9 cellular contexts compared by ENCODE assay signal in the genomic region with DNA sequence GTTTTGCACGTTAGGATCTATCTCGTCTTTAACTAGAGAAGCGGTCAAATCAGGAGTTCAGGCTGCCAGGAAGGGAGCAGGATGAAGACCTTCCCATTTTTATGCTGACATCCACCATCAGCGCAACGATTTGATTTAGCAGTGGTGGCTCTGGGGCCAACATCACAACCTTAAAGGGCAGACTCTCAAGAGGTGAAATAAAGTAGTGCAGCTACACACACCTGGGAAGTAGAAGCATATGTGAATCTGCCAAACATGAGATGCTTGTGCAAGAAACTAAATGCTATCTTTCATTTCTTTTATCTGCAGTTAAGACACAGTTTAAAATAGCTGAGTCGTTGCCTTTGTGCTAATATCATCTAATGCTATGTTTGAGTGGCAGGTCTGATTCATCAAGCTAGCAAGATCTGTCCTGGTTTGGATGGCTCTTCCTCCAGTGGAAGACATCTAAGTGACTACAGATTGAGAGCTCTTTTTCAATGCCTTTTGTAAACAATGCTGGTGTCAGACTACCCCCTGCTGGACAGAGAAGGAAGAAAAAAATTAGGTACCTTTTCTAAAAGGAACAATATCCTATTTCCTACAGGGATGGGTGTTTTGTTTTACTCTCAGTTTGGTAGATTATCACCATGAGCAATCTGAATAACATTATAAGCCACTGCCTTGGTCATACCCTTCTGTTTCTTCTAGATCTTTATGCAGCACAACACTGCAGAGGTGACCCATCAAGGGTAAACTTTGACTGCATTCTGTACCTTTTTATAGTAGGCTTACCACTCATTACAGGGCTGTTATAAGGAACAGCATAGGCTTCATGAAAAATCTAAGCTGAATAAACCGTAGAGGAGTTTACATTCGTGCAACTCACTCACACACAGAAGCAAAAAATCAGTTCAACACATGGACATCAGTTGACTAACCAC.
A peak's percentile ranks its signal among the peaks of the same experiment; 100 is the strongest.
DNase-seq lines count a peak whose midpoint lies in the region; ATAC-seq lines count a peak whose summit lies in the region.
"Had no signal": no experiment of that assay in that cellular context is flagged by ENCODE, and none has a peak within 500 bp of the region (broad histone marks: within the 10 kb centered on the region; RNA-seq: fewer than 3 reads in every experiment).

No MANE protein-coding gene starts in this region.

- no peak overlapping the region for H2BK15ac ChIP-seq in mesendoderm (replicated peaks; ENCODE audit: low read depth)

- peak; percentile 23 to 45 for DNase-seq in activated T-cell treated with anti-CD3 and anti-CD28 coated beads, Interleukin-2, amount 50 U/mL, for 72 hours
- DNase-seq in activated T-cell treated with anti-CD3 and anti-CD28 coated beads for 4 hours, result no peak
- peak; percentile 41 for DNase-seq in M059J (ENCODE audit: low read depth)
- DNase-seq in RPMI8226, result peak; percentile 39
- peak; percentile 29 to 47 for DNase-seq in dermis microvascular lymphatic vessel endothelial cell (ENCODE audit: low read depth in 2 of 2)
- peak; percentile 67 for DNase-seq in mesendoderm
- no peak for DNase-seq in GOT3 (lab: John Stamatoyannopoulos, UW)

- no peaks in the 10 kb centered on the region for H3K27me3 ChIP-seq in mesendoderm (ENCODE audit: insufficient read depth, low read length, poor library complexity)

- H3K23ac ChIP-seq in mesendoderm (ENCODE audit: low read length), result no peak overlapping the region

- no peaks in the 10 kb centered on the region for H3K36me3 Mint-ChIP-seq in activated T-cell treated with anti-CD3 and anti-CD28 coated beads, Interleukin-2, amount 50 U/mL, for 72 hours (ENCODE audit: insufficient read depth in 2 of 2)

- H2BK5ac ChIP-seq in mesendoderm (ENCODE audit: low read length), result no peak overlapping the region

- H2BK120ac ChIP-seq in mesendoderm (ENCODE audit: low read depth, low read length), result no peak overlapping the region

- H3K9ac ChIP-seq in mesendoderm (ENCODE audit: low read length), result no peak overlapping the region

- no peak overlapping the region for H3K27ac ChIP-seq in mesendoderm (ENCODE audit: low read depth, low read length)

- no peak overlapping the region for H3K4me3 Mint-ChIP-seq in activated T-cell treated with anti-CD3 and anti-CD28 coated beads, Interleukin-2, amount 50 U/mL, for 72 hours
- H3K4me3 Mint-ChIP-seq: central memory CD8-positive, alpha-beta T cell had no signal

- H3K56ac ChIP-seq in mesendoderm (ENCODE audit: low read length), result no peak overlapping the region

- H3K4ac ChIP-seq in mesendoderm (ENCODE audit: low read depth, low read length), result no peak overlapping the region

- no peak overlapping the region for H3K18ac ChIP-seq in mesendoderm (ENCODE audit: low read length)

- no CpG with 5 or more reads among the region's 8 CpGs for WGBS in mesendoderm (ENCODE audit: extremely low coverage, insufficient coverage, low lambda C conversion rate)

- no peak overlapping the region for H4K5ac ChIP-seq in mesendoderm (ENCODE audit: low read length)

- H3K27me3 Mint-ChIP-seq in activated T-cell treated with anti-CD3 and anti-CD28 coated beads, Interleukin-2, amount 50 U/mL, for 72 hours (ENCODE audit: low read depth), result peaks cover 69% of the 10 kb centered on the region

- no peak overlapping the region for H3K27ac Mint-ChIP-seq in activated T-cell treated with anti-CD3 and anti-CD28 coated beads, Interleukin-2, amount 50 U/mL, for 72 hours

- no peaks in the 10 kb centered on the region for H3K79me1 ChIP-seq in mesendoderm (ENCODE audit: low read length)

- H2AK5ac ChIP-seq in mesendoderm (ENCODE audit: low read length), result no peak overlapping the region

- no peak overlapping the region for H4K8ac ChIP-seq in mesendoderm (ENCODE audit: low read depth, low read length)

- H3K4me3 ChIP-seq in mesendoderm (ENCODE audit: low read length), result no peak overlapping the region

- no peaks in the 10 kb centered on the region for H3K9me3 Mint-ChIP-seq in activated T-cell treated with anti-CD3 and anti-CD28 coated beads, Interleukin-2, amount 50 U/mL, for 72 hours
- H3K9me3 Mint-ChIP-seq: central memory CD8-positive, alpha-beta T cell had no signal

- no peaks in the 10 kb centered on the region for H3K79me2 ChIP-seq in mesendoderm (ENCODE audit: control insufficient read depth, insufficient read depth, low read length)

- no peak overlapping the region for H3K4me2 ChIP-seq in mesendoderm (ENCODE audit: low read length)

- no peaks in the 10 kb centered on the region for H3K4me1 ChIP-seq in mesendoderm (ENCODE audit: control insufficient read depth, low read depth, low read length)

- H3K36me3 ChIP-seq in mesendoderm (ENCODE audit: control insufficient read depth, insufficient read depth, low read length), result no peaks in the 10 kb centered on the region

- no peak for ATAC-seq in activated T-cell treated with anti-CD3 and anti-CD28 coated beads, Interleukin-2, amount 50 U/mL, for 72 hours (replicated peaks in 1 of 2)
- peak; percentile 77 for ATAC-seq in GM21786 (IDR thresholded peaks at IDR 0.05; ENCODE audit: unreplicated experiment)

- H3K4me1 Mint-ChIP-seq in activated T-cell treated with anti-CD3 and anti-CD28 coated beads, Interleukin-2, amount 50 U/mL, for 72 hours (ENCODE audit: low read depth), result peaks cover 8% of the 10 kb centered on the region
- H3K4me1 Mint-ChIP-seq: central memory CD8-positive, alpha-beta T cell had no signal

Comparison
In these comparisons a context has a peak if more than half of its experiments do, and no peak if none do; other contexts are left out.
1. DNase-seq: peak in activated T-cell treated with anti-CD3 and anti-CD28 coated beads, Interleukin-2, amount 50 U/mL, for 72 hours (2 of 2), M059J (single experiment), RPMI8226 (single experiment), dermis microvascular lymphatic vessel endothelial cell (2 of 2) and mesendoderm (single experiment); none in activated T-cell treated with anti-CD3 and anti-CD28 coated beads for 4 hours (single experiment) and GOT3 (single experiment).